In the genomic region with DNA sequence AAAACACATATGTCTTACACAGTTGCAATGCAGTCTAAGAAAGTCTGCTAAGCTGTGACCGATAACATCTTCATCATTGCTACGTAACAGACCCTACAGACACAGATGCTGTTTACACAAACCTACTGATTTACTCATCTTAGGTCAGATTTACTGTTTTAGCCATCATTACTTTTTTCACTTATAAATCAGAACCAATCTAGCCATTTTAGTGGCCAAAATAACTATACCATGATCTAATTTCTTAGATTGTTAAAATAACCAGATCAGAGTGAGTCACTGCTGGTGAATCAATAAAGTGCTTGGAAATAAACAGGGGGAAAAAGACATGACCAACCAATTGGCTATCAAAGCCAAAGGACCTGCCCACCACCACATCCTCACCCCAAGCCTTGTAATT, we compare ENCODE assay signal across 1 cellular context.
TF ChIP-seq lines count a peak whose summit lies in the region.

No MANE protein-coding gene starts in this region.

TF ChIP-seq in WTC11, 78 proteins besides CTCF, POLR2A, EP300 and RAD21 (continued from another document):
- TF ChIP-seq, protein P1, sequence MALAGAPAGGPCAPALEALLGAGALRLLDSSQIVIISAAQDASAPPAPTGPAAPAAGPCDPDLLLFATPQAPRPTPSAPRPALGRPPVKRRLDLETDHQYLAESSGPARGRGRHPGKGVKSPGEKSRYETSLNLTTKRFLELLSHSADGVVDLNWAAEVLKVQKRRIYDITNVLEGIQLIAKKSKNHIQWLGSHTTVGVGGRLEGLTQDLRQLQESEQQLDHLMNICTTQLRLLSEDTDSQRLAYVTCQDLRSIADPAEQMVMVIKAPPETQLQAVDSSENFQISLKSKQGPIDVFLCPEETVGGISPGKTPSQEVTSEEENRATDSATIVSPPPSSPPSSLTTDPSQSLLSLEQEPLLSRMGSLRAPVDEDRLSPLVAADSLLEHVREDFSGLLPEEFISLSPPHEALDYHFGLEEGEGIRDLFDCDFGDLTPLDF (CRISPR knock-in tag; IDR thresholded peaks at IDR 0.05) = no peak
- TF ChIP-seq ZSCAN18 (CRISPR knock-in tag; IDR thresholded peaks at IDR 0.05) (no peak), NR2C2 (CRISPR knock-in tag; IDR thresholded peaks at IDR 0.05) (no peak)
